Comparison of ENCODE assay signal across 20 cellular contexts in the genomic region with DNA sequence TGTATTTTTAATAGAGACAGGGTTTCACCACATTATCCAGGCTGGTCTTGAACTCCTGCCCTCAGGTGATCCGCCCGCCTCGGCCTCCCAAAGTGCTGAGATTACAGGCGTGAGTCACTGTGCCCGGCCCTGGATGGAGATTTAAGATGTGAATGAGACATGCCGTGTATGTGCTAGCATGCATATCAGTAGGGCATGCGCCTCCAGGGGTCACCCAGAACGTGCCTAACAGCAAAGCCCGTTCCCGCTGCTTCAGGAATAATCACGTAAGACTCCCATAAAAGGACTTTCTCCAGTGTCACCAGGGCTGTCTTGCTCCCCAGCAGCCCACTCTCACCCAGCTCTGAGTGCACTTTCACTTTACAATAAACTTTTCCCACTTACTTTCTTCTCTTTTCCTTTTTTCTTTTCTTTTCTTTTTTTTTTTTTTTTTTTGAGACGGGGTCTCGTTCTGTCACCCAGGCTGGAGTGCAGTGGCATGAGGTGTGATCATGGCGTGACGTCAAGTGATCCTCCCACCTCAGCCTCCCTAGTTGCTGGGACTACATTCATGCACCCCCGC. TPM values are rescaled to one million over a fixed set of nuclear protein-coding genes. Genes with fewer than 3 reads are reported as not detected.
"Had no signal": no experiment of that assay in that cellular context is flagged by ENCODE, and none has a peak within 500 bp of the region (broad histone marks: within the 10 kb centered on the region; RNA-seq: fewer than 3 reads in every experiment).

No MANE protein-coding gene starts in this region.

- H3K27ac ChIP-seq: dorsolateral prefrontal cortex, heart left ventricle, ovary, suprapubic skin, thyroid gland had no signal

- ATAC-seq: esophagus mucosa; heart left ventricle; left colon; right cardiac atrium; stimulated activated naive CD8-positive, alpha-beta T cell treated with anti-CD3 and anti-CD28 coated beads, Interleukin-15, Interleukin-2, amounts not matched to agents 100 U/mL and 50 U/mL, for 24 hours had no signal

- H3K4me1 ChIP-seq: heart left ventricle, suprapubic skin, thyroid gland had no signal

- H3K9me3 Mint-ChIP-seq: naive B cell, type B pancreatic cell had no signal

- H3K9me3 ChIP-seq: heart left ventricle, ovary, suprapubic skin, thyroid gland had no signal

- H3K27me3 ChIP-seq: ovary, thyroid gland had no signal

- H3K4me1 Mint-ChIP-seq: naive B cell had no signal

- H3K27ac Mint-ChIP-seq: type B pancreatic cell had no signal

- H3K36me3 Mint-ChIP-seq: naive B cell, type B pancreatic cell had no signal

- H3K4me3 ChIP-seq: dorsolateral prefrontal cortex, heart left ventricle, ovary, suprapubic skin, thyroid gland had no signal

- H3K4me3 Mint-ChIP-seq: naive B cell, type B pancreatic cell had no signal

- DNase-seq: cortex of kidney; dorsolateral prefrontal cortex; effector CD8-positive, alpha-beta T cell; heart left ventricle; hippocampal formation; left colon; mesendoderm; naive B cell; nucleus accumbens; ovary; right cardiac atrium; small intestine; stimulated activated CD4-positive, alpha-beta T cell treated with anti-CD3 and anti-CD28 coated beads, Interleukin-2, amount 100 ng/mL, for 48 hours; stimulated activated naive CD8-positive, alpha-beta T cell treated with anti-CD3 and anti-CD28 coated beads, Interleukin-15, Interleukin-2, amounts not matched to agents 100 U/mL and 50 U/mL, for 24 hours; thyroid gland had no signal

- H3K36me3 ChIP-seq: heart left ventricle, ovary, suprapubic skin, thyroid gland had no signal

RNA-seq across cellular contexts. Expression of a gene that starts 46.9 kb away (rescaled TPM):
- total RNA-seq: esophagus mucosa, fibroblast of lung, posterior vena cava, suprapubic skin, thyroid gland had no signal
